1 cellular context compared by ENCODE assay signal in genomic region chr19:45097450-45097775, GRCh38.
TF ChIP-seq lines count a peak whose summit lies in the region.

No MANE protein-coding gene starts in this region.

TF ChIP-seq in IMR-90, 13 proteins besides CTCF, POLR2A, EP300 and RAD21:
- TF ChIP-seq MXI1 (IDR thresholded peaks at IDR 0.05; ENCODE audit: borderline replicate concordance, low read depth, low read length) (no peak), MAFK (IDR thresholded peaks at IDR 0.05; ENCODE audit: low read depth, low read length) (no peak), CEBPB (IDR thresholded peaks at IDR 0.05; ENCODE audit: low read depth, low read length) (no peak), USF2 (IDR thresholded peaks at IDR 0.05; ENCODE audit: low read depth, low read length) (no peak), RCOR1 (IDR thresholded peaks at IDR 0.05; ENCODE audit: insufficient replicate concordance, low read length) (no peak), NFE2L2 (IDR thresholded peaks at IDR 0.05; ENCODE audit: low read depth, low read length) (no peak), ELK1 (IDR thresholded peaks at IDR 0.05; ENCODE audit: borderline replicate concordance, low read depth, low read length) (no peak), RFX5 (IDR thresholded peaks at IDR 0.05; ENCODE audit: low read depth, low read length) (no peak), MAZ (IDR thresholded peaks at IDR 0.05; ENCODE audit: borderline replicate concordance, low read depth, low read length) (no peak), FOS (IDR thresholded peaks at IDR 0.05; ENCODE audit: low read depth, low read length) (no peak), BHLHE40 (IDR thresholded peaks at IDR 0.05; ENCODE audit: low read depth, low read length) (no peak), SMC3 (IDR thresholded peaks at IDR 0.05; ENCODE audit: low read depth, low read length) (no peak), CHD1 (IDR thresholded peaks at IDR 0.05; ENCODE audit: low read depth, low read length) (no peak)
